21 cellular contexts compared by ENCODE assay signal in the genomic region with DNA sequence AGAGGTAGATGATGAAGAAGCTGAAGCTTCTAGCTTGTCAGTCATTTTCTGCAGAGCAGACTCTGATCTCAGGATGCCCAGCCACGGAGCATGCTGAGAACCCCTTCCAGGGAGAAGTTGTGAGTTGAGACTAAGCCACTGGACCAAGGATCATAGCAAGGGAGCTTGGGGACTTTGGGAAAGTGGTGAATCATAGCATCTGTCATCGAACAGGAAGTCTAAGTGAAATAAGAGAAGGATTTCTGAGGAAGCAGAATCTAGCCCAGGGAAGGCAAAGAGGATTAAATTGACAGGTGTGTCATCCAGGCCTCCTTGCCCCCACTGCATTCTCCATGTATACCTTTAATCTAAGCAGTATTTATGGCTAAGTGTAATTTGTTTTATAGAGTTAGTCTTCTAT.
"Had no signal": no experiment of that assay in that cellular context is flagged by ENCODE, and none has a peak within 500 bp of the region (broad histone marks: within the 10 kb centered on the region; RNA-seq: fewer than 3 reads in every experiment).

No MANE protein-coding gene starts in this region.

- H3K9me3 ChIP-seq: ascending aorta, breast epithelium, gastrocnemius medialis, left ventricle myocardium inferior, prostate gland, right lobe of liver, thyroid gland had no signal

- H3K27ac ChIP-seq: ascending aorta, breast epithelium, gastrocnemius medialis, left ventricle myocardium inferior, prostate gland, right lobe of liver, thyroid gland had no signal

- H3K36me3 ChIP-seq: ascending aorta, breast epithelium, gastrocnemius medialis, left ventricle myocardium inferior, prostate gland, right lobe of liver, thyroid gland had no signal

- H3K4me1 ChIP-seq: ascending aorta, breast epithelium, left ventricle myocardium inferior, prostate gland, right lobe of liver, thyroid gland had no signal

- H3K4me3 Mint-ChIP-seq: activated naive CD4-positive, alpha-beta T cell treated with anti-CD3 and anti-CD28 coated beads, Interleukin-2, amount 50 U/mL, for 24 hours; activated T-cell treated with anti-CD3 and anti-CD28 coated beads, Interleukin-2, amount 50 U/mL, for 72 hours; naive thymus-derived CD4-positive, alpha-beta T cell had no signal

- H3K4me1 Mint-ChIP-seq: activated naive CD4-positive, alpha-beta T cell treated with anti-CD3 and anti-CD28 coated beads, Interleukin-2, amount 50 U/mL, for 24 hours; naive thymus-derived CD4-positive, alpha-beta T cell had no signal

- H3K4me2 ChIP-seq: smooth muscle cell had no signal

- H3K9me3 Mint-ChIP-seq: activated naive CD4-positive, alpha-beta T cell treated with anti-CD3 and anti-CD28 coated beads, Interleukin-2, amount 50 U/mL, for 24 hours; activated T-cell treated with anti-CD3 and anti-CD28 coated beads, Interleukin-2, amount 50 U/mL, for 72 hours had no signal

- H3K36me3 Mint-ChIP-seq: activated naive CD4-positive, alpha-beta T cell treated with anti-CD3 and anti-CD28 coated beads, Interleukin-2, amount 50 U/mL, for 24 hours; naive thymus-derived CD4-positive, alpha-beta T cell had no signal

- H3K27ac Mint-ChIP-seq: activated naive CD4-positive, alpha-beta T cell treated with anti-CD3 and anti-CD28 coated beads, Interleukin-2, amount 50 U/mL, for 24 hours; activated T-cell treated with anti-CD3 and anti-CD28 coated beads, Interleukin-2, amount 50 U/mL, for 72 hours; naive thymus-derived CD4-positive, alpha-beta T cell had no signal

- H3K4me3 ChIP-seq: ascending aorta, breast epithelium, gastrocnemius medialis, left ventricle myocardium inferior, prostate gland, right lobe of liver, smooth muscle cell, thyroid gland had no signal

- H3K27me3 ChIP-seq: ascending aorta, breast epithelium, gastrocnemius medialis, right lobe of liver, thyroid gland had no signal

- DNase-seq: activated CD4-positive, alpha-beta T cell treated with anti-CD3 and anti-CD28 coated beads, Interleukin-2, amount 50 U/mL, for 1 hour; activated CD8-positive, alpha-beta memory T cell treated with anti-CD3 and anti-CD28 coated beads for 24 hours; activated effector memory CD4-positive, alpha-beta T cell treated with anti-CD3 and anti-CD28 coated beads, Interleukin-2, amount 50 U/mL, for 16 hours; activated T-cell treated with anti-CD3 and anti-CD28 coated beads, Interleukin-2, amount 50 U/mL, for 72 hours; cerebellar nuclear complex; effector CD4-positive, alpha-beta T cell; gastrocnemius medialis; head of caudate nucleus; kidney; left ventricle myocardium inferior; naive thymus-derived CD4-positive, alpha-beta T cell; right lobe of liver; stimulated activated CD4-positive, alpha-beta T cell treated with anti-CD3 and anti-CD28 coated beads, Interleukin-4, amount 100 ng/mL, for 1 hour; T-helper 1 cell; T-helper 9 cell; thyroid gland had no signal
